ENCODE assay signal across 7 cellular contexts in the genomic region with DNA sequence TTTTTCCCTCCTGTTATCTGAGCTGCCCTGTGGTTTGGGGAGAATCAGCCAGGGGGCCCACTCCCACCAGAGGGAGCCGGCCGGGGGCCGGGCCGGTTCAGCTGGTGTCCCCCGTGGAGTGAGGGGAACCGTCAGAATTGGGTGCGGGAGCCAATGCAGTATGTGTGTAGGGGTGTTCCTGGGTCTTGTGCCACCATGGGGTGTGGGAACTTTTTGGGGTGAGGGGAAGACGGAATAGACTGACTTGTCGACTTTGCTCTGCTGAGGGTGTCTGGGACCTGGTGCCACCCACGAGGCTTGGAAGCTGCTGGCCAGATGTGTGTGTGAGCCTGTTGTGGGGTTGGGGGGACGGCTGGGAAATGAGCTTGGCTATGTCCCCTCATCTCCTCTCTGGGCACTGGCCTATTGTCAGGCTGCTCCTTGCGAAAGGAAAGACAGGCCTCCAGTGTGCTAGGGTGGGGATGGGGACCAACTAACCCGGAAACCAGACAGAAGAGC. TPM values are rescaled to one million over a fixed set of nuclear protein-coding genes. Genes with fewer than 3 reads are reported as not detected.
A peak's percentile ranks its signal among the peaks of the same experiment; 100 is the strongest.
DNase-seq lines count a peak whose midpoint lies in the region; ATAC-seq lines count a peak whose summit lies in the region.

No MANE protein-coding gene starts in this region.

- no peak for ATAC-seq in activated T-helper 17 cell treated with anti-CD3 and anti-CD28 coated beads, Interleukin-2, amount 50 U/mL, for 72 hours (replicated peaks)
- ATAC-seq in HG02571 (IDR thresholded peaks at IDR 0.05; ENCODE audit: unreplicated experiment), result no peak

- no peak overlapping the region for H3K27ac ChIP-seq in HUES48 (ENCODE audit: low read depth, low read length)
- peak overlapping the region; percentile 84 for H3K27ac ChIP-seq in stomach smooth muscle (ENCODE audit: low read length)

- peaks cover 54% of the 10 kb centered on the region for H3K4me1 Mint-ChIP-seq in activated T-helper 17 cell treated with anti-CD3 and anti-CD28 coated beads, Interleukin-2, amount 50 U/mL, for 72 hours

- H3K9me3 Mint-ChIP-seq in activated T-helper 17 cell treated with anti-CD3 and anti-CD28 coated beads, Interleukin-2, amount 50 U/mL, for 72 hours, result no peaks in the 10 kb centered on the region

- H3K4me1 ChIP-seq in HUES48 (ENCODE audit: control insufficient read depth, insufficient read depth, low read length) (peaks cover 47% of the 10 kb centered on the region), stomach smooth muscle (ENCODE audit: control insufficient read depth, insufficient read depth, low read length) (peaks cover 91% of the 10 kb centered on the region)

- H3K36me3 Mint-ChIP-seq in activated T-helper 17 cell treated with anti-CD3 and anti-CD28 coated beads, Interleukin-2, amount 50 U/mL, for 72 hours (ENCODE audit: low read depth), result peaks cover 54% of the 10 kb centered on the region

- H3K27ac Mint-ChIP-seq in activated T-helper 17 cell treated with anti-CD3 and anti-CD28 coated beads, Interleukin-2, amount 50 U/mL, for 72 hours, result peak overlapping the region; percentile 100

- H3K9ac ChIP-seq in HUES48 (ENCODE audit: low read depth, low read length) (no peak overlapping the region), stomach smooth muscle (ENCODE audit: low read length in 2 of 2) (peak overlapping the region; percentile 68 to 86)

- H3K9me3 ChIP-seq in HUES48 (ENCODE audit: control insufficient read depth, insufficient read depth, low read length) (no peaks in the 10 kb centered on the region), iPS-18c (ENCODE audit: control insufficient read depth, insufficient read depth, low read length) (no peaks in the 10 kb centered on the region), stomach smooth muscle (ENCODE audit: control insufficient read depth in 2 of 2, low read length in 2 of 2) (no peaks in the 10 kb centered on the region)

- H3K27me3 ChIP-seq in HUES48 (ENCODE audit: control insufficient read depth, insufficient read depth, low read length) (peaks cover 33% of the 10 kb centered on the region), stomach smooth muscle (ENCODE audit: control insufficient read depth in 1 of 2, insufficient read depth in 2 of 2, low read length in 2 of 2) (no peaks in the 10 kb centered on the region)

- no peak for DNase-seq in activated CD4-positive, CD25-positive, alpha-beta regulatory T cell treated with anti-CD3 and anti-CD28 coated beads, Interleukin-2, amount 50 U/mL, for 72 hours
- DNase-seq in pons (ENCODE audit: low spot score), result no peak

- H3K36me3 ChIP-seq in HUES48 (ENCODE audit: control insufficient read depth, insufficient read depth, low read length), result no peaks in the 10 kb centered on the region
- H3K36me3 ChIP-seq in stomach smooth muscle (ENCODE audit: control insufficient read depth in 2 of 2, insufficient read depth in 2 of 2, low read length in 2 of 2), result no peaks in the 10 kb centered on the region

- H3K4me3 Mint-ChIP-seq in activated T-helper 17 cell treated with anti-CD3 and anti-CD28 coated beads, Interleukin-2, amount 50 U/mL, for 72 hours, result peak overlapping the region; percentile 98

- no peaks in the 10 kb centered on the region for H3K27me3 Mint-ChIP-seq in activated T-helper 17 cell treated with anti-CD3 and anti-CD28 coated beads, Interleukin-2, amount 50 U/mL, for 72 hours

- peak overlapping the region; percentile 73 for H3K4me3 ChIP-seq in HUES48 (ENCODE audit: low read depth, low read length)
- peak overlapping the region; percentile 76 for H3K4me3 ChIP-seq in iPS-18c (ENCODE audit: insufficient read depth, low read depth, low read length)
- peak overlapping the region; percentile 85 to 90 for H3K4me3 ChIP-seq in stomach smooth muscle (ENCODE audit: low read length in 2 of 2)

RNA-seq across cellular contexts. Expression of a gene that starts 9.9 kb away (rescaled TPM):
- total RNA-seq in activated T-helper 17 cell treated with anti-CD3 and anti-CD28 coated beads, Interleukin-2, amount 50 U/mL, for 72 hours, result 10 to 100 TPM; 43.7 to 61.9 TPM

RNA-seq across cellular contexts. Expression of a gene that starts 31.2 kb away (rescaled TPM):
- 100 to 1,000 TPM in 1 of 2 donors, 10 to 100 TPM in 1; 60.9 to 101 TPM for total RNA-seq in activated T-helper 17 cell treated with anti-CD3 and anti-CD28 coated beads, Interleukin-2, amount 50 U/mL, for 72 hours

RNA-seq across cellular contexts. Expression of a gene that starts 45.7 kb away (rescaled TPM):
- not detected for total RNA-seq in activated T-helper 17 cell treated with anti-CD3 and anti-CD28 coated beads, Interleukin-2, amount 50 U/mL, for 72 hours
